Comparison of ENCODE assay signal across 13 cellular contexts in genomic region chr9:935348-935965, GRCh38. TPM values are rescaled to one million over a fixed set of nuclear protein-coding genes. Genes with fewer than 3 reads are reported as not detected.
DNase-seq lines count a peak whose midpoint lies in the region; TF ChIP-seq lines count a peak whose summit lies in the region.
"Had no signal": no experiment of that assay in that cellular context is flagged by ENCODE, and none has a peak within 500 bp of the region (broad histone marks: within the 10 kb centered on the region; RNA-seq: fewer than 3 reads in every experiment).

No MANE protein-coding gene starts in this region.

- H3K27ac ChIP-seq in suprapubic skin: no peak overlapping the region
- H3K27ac ChIP-seq: A549, VCaP had no signal

- peaks cover 41% of the 10 kb centered on the region for H3K27me3 Mint-ChIP-seq in T-helper 2 cell treated with Interferon-gamma antibody and Interleukin-4, amounts not matched to agents 5 μg/mL and 100 μg/mL, for 36 hours (ENCODE audit: low read depth)
- H3K27me3 Mint-ChIP-seq in immature natural killer cell (ENCODE audit: low read depth in 3 of 3): peaks cover 7 to 13% (median 8%) of the 10 kb centered on the region in 3 donors

- no peak for TF ChIP-seq CTCF in fibroblast of mammary gland (conservative IDR thresholded peaks at IDR 0.05; ENCODE audit: control insufficient read depth, insufficient read depth, low read depth, low read length)
- no peak for TF ChIP-seq CTCF in suprapubic skin (IDR thresholded peaks at IDR 0.05)
- TF ChIP-seq CTCF in lower leg skin (IDR thresholded peaks at IDR 0.05): no peak

- no peaks in the 10 kb centered on the region for H3K36me3 ChIP-seq in suprapubic skin

- no peak overlapping the region for H3K27ac Mint-ChIP-seq in T-helper 2 cell treated with Interferon-gamma antibody and Interleukin-4, amounts not matched to agents 5 μg/mL and 100 μg/mL, for 36 hours
- no peak overlapping the region for H3K27ac Mint-ChIP-seq in immature natural killer cell
- H3K27ac Mint-ChIP-seq: nephron progenitor cell had no signal

- no peaks in the 10 kb centered on the region for H3K4me1 Mint-ChIP-seq in T-helper 2 cell treated with Interferon-gamma antibody and Interleukin-4, amounts not matched to agents 5 μg/mL and 100 μg/mL, for 36 hours (ENCODE audit: low read depth)
- no peaks in the 10 kb centered on the region for H3K4me1 Mint-ChIP-seq in immature natural killer cell

- WGBS in suprapubic skin: 30% methylated on average over 10 of the region's 10 CpGs
- 18 to 36% methylated on average over 10 of the region's 10 CpGs for WGBS in lower leg skin, 2 donors

- H3K36me3 Mint-ChIP-seq in T-helper 2 cell treated with Interferon-gamma antibody and Interleukin-4, amounts not matched to agents 5 μg/mL and 100 μg/mL, for 36 hours (ENCODE audit: low read depth): no peaks in the 10 kb centered on the region
- peaks cover 0 to 9% (median 0%) of the 10 kb centered on the region in 3 donors for H3K36me3 Mint-ChIP-seq in immature natural killer cell

- no peaks in the 10 kb centered on the region for H3K9me3 ChIP-seq in suprapubic skin

- H3K9me3 Mint-ChIP-seq in T-helper 2 cell treated with Interferon-gamma antibody and Interleukin-4, amounts not matched to agents 5 μg/mL and 100 μg/mL, for 36 hours: no peaks in the 10 kb centered on the region
- H3K9me3 Mint-ChIP-seq in immature natural killer cell: peaks cover 0 to 12% (median 3%) of the 10 kb centered on the region in 6 donors

- peaks cover 10% of the 10 kb centered on the region for H3K4me1 ChIP-seq in suprapubic skin
- H3K4me1 ChIP-seq: A549 had no signal

- TF ChIP-seq EP300 in suprapubic skin (IDR thresholded peaks at IDR 0.05): no peak

- no peak overlapping the region for H3K4me3 ChIP-seq in fibroblast of mammary gland (ENCODE audit: control insufficient read depth, low read depth, low read length)
- H3K4me3 ChIP-seq in suprapubic skin: peak overlapping the region; percentile 9
- H3K4me3 ChIP-seq in lower leg skin (ENCODE audit: low read depth, poor library complexity, severe bottlenecking): no peak overlapping the region
- H3K4me3 ChIP-seq: A549 had no signal

- intact Hi-C loops in lower leg skin (cut with DNase I; ENCODE audit: low total_unique reads): no loop called here

- peaks cover 36% of the 10 kb centered on the region for H3K27me3 ChIP-seq in suprapubic skin

- no peak overlapping the region for H3K4me3 Mint-ChIP-seq in T-helper 2 cell treated with Interferon-gamma antibody and Interleukin-4, amounts not matched to agents 5 μg/mL and 100 μg/mL, for 36 hours
- no peak overlapping the region for H3K4me3 Mint-ChIP-seq in immature natural killer cell
- H3K4me3 Mint-ChIP-seq: nephron progenitor cell had no signal

- no peak for TF ChIP-seq POLR2A in suprapubic skin (IDR thresholded peaks at IDR 0.05)
- TF ChIP-seq POLR2A in lower leg skin (IDR thresholded peaks at IDR 0.05): no peak

- DNase-seq in NCI-H510A treated with DMSO at 0.1 percent for 48 hours (lab: John Stamatoyannopoulos, UW) (peak; percentile 22), NCI-H510A (lab: John Stamatoyannopoulos, UW) (no peak), NCI-H345 (lab: John Stamatoyannopoulos, UW) (peak; percentile 90), fibroblast of mammary gland (ENCODE audit: low read depth) (peak; percentile 9), suprapubic skin (ENCODE audit: low spot score in 2 of 2) (no peak), lower leg skin (ENCODE audit: low spot score in 2 of 2) (no peak), immature natural killer cell (no peak)
- no peak for DNase-seq in T-helper 2 cell treated with Interferon-gamma antibody and Interleukin-4, amounts not matched to agents 5 μg/mL and 100 μg/mL, for 36 hours (ENCODE audit: low spot score)
- DNase-seq: activated naive CD4-positive, alpha-beta T cell; nephron progenitor cell; stimulated activated CD4-positive, alpha-beta T cell treated with anti-CD3 and anti-CD28 coated beads, Interleukin-4, amount 100 ng/mL, for 1 hour had no signal

RNA-seq across cellular contexts. Expression of gene DMRT3, which starts 41.0 kb away (rescaled TPM):
- total RNA-seq in suprapubic skin: under 1 TPM in 1 of 4 donors, not detected in 3; 0.42 TPM
- total RNA-seq in lower leg skin: under 1 TPM in 1 of 4 donors, not detected in 3; 0.55 TPM
- not detected for polyA plus RNA-seq in immature natural killer cell
- polyA plus RNA-seq: A549 had no signal

Comparison
In these comparisons a context has a peak if more than half of its experiments do, and no peak if none do; other contexts are left out.
1. DNase-seq: peak in NCI-H510A treated with DMSO at 0.1 percent for 48 hours (single experiment), NCI-H345 (single experiment) and fibroblast of mammary gland (single experiment); none in NCI-H510A (single experiment), suprapubic skin (0 of 2), lower leg skin (0 of 2), T-helper 2 cell treated with Interferon-gamma antibody and Interleukin-4, amounts not matched to agents 5 μg/mL and 100 μg/mL, for 36 hours (single experiment) and immature natural killer cell (0 of 3).